In genomic region chr1:12617901-12618660, GRCh38 we compare ENCODE assay signal across 8 cellular contexts. TPM values are rescaled to one million over a fixed set of nuclear protein-coding genes. Genes with fewer than 3 reads are reported as not detected.
DNase-seq lines count a peak whose midpoint lies in the region; ATAC-seq and TF ChIP-seq lines count a peak whose summit lies in the region.

TSS of gene DHRS3 (minus strand) at chr1:12618210. CDS start at chr1:12617348, 862 bp downstream.

- H3K9me3 ChIP-seq in Panc1 (ENCODE audit: control insufficient read depth, insufficient read depth, low read depth, low read length) (no peaks in the 10 kb centered on the region), subcutaneous abdominal adipose tissue (ENCODE audit: control insufficient read depth in 5 of 5, low read length in 5 of 5) (no peaks in the 10 kb centered on the region)

- intact Hi-C loops in Panc1 (cut with micrococcal nuclease; ENCODE audit: unreplicated experiment), result loop anchor here (2.0 kb wide), 1 partner anchor 23 kb away; no protein-coding TSS in a partner anchor

- peaks cover 0 to 7% (median 0%) of the 10 kb centered on the region in 5 donors for H3K27me3 Mint-ChIP-seq in naive thymus-derived CD8-positive, alpha-beta T cell

- POLR2A ChIA-PET in Panc1 (lab: Charles Lee), result interaction anchor here (0.6 kb wide), 2 partner anchors 70 to 287 kb away, joined by 7 to 15 read pairs; no protein-coding TSS in a partner anchor
- POLR2A ChIA-PET in naive thymus-derived CD8-positive, alpha-beta T cell (lab: Charles Lee), result interaction anchor here (0.6 to 10.2 kb wide), 37 partner anchors 9 to 640 kb away, joined by 3 to 269 read pairs (median 4); no protein-coding TSS in a partner anchor

- H3K27ac ChIP-seq in Panc1 (ENCODE audit: low read length), result peak within 1 kb of the TSS; percentile 95
- peak within 1 kb of the TSS; percentile 99 for H3K27ac ChIP-seq in subcutaneous abdominal adipose tissue (ENCODE audit: low read depth, low read length)

- no peaks in the 10 kb centered on the region for H3K9me3 Mint-ChIP-seq in naive thymus-derived CD8-positive, alpha-beta T cell

- H3K4me1 Mint-ChIP-seq in naive thymus-derived CD8-positive, alpha-beta T cell, result peaks cover 34 to 68% (median 57%) of the 10 kb centered on the region in 4 donors

- in situ Hi-C loops in Caki2 (cut with HindIII; ENCODE audit: low pct_unique_long_range_greater_than_20kb, low sequenced_read_pairs) (no loop called here), Panc1 (cut with HindIII; ENCODE audit: low pct_unique_long_range_greater_than_20kb, low sequenced_read_pairs) (no loop called here)

- H3K36me3 ChIP-seq in Panc1 (ENCODE audit: control insufficient read depth, insufficient read depth, low read length) (peaks cover 2% of the 10 kb centered on the region; the same call in 1 of the 2 replicates), subcutaneous abdominal adipose tissue (ENCODE audit: control insufficient read depth in 5 of 5, insufficient read depth in 5 of 5, low read length in 5 of 5) (peaks cover 0 to 5% (median 5%) of the 10 kb centered on the region in 5 donors)

- H3K27me3 ChIP-seq in Panc1 (ENCODE audit: control insufficient read depth, insufficient read depth, low read length) (no peaks in the 10 kb centered on the region), subcutaneous abdominal adipose tissue (ENCODE audit: control insufficient read depth in 5 of 5, insufficient read depth in 4 of 5, low read length in 5 of 5) (no peaks in the 10 kb centered on the region)

- H3K4me3 Mint-ChIP-seq in naive thymus-derived CD8-positive, alpha-beta T cell, result peak within 1 kb of the TSS; percentile 96 to 100 (median 99)

- H3K4me1 ChIP-seq in Panc1 (ENCODE audit: control insufficient read depth, insufficient read depth, low read length) (peaks cover 64% of the 10 kb centered on the region), subcutaneous abdominal adipose tissue (ENCODE audit: control insufficient read depth in 5 of 5, insufficient read depth in 5 of 5, low read length in 5 of 5) (peaks cover 31 to 91% (median 72%) of the 10 kb centered on the region in 5 donors)

- H3K36me3 Mint-ChIP-seq in naive thymus-derived CD8-positive, alpha-beta T cell, result peaks cover 0 to 9% (median 2%) of the 10 kb centered on the region in 3 donors

- H3K27ac Mint-ChIP-seq in naive thymus-derived CD8-positive, alpha-beta T cell, result peak within 1 kb of the TSS; percentile 82 to 99 (median 98)

- CTCF ChIA-PET in Panc1 (lab: Charles Lee), result interaction anchor here (0.5 to 1.4 kb wide), 3 partner anchors 19 to 346 kb away, joined by 3 to 4 read pairs (median 4); no protein-coding TSS in a partner anchor

- peak within 1 kb of the TSS; percentile 73 to 96 (median 91) for H3K9ac ChIP-seq in subcutaneous abdominal adipose tissue (ENCODE audit: low read length in 5 of 5)

- ATAC-seq in HG03442 (IDR thresholded peaks at IDR 0.05; ENCODE audit: unreplicated experiment) (peak; percentile 41), Panc1 (peak; percentile 77)
- ATAC-seq in naive thymus-derived CD8-positive, alpha-beta T cell, result peak; percentile 51 to 68

- TF ChIP-seq CTCF in Panc1 (IDR thresholded peaks at IDR 0.05), result no peak

- BruUV-seq in Panc1 (replicated peaks; lab: Mats Ljungman, UMichigan), result no TSS peak

- DNase-seq in Caki2 (ENCODE audit: low read depth), result peak; percentile 96
- no peak for DNase-seq in Panc1 (ENCODE audit: low read depth, low spot score)
- DNase-seq in activated effector memory CD4-positive, alpha-beta T cell treated with anti-CD3 and anti-CD28 coated beads, Interleukin-2, amount 50 U/mL, for 16 hours, result peak; percentile 87
- peak; percentile 75 for DNase-seq in fibroblast of peridontal ligament (ENCODE audit: extremely low read depth)
- DNase-seq in naive thymus-derived CD8-positive, alpha-beta T cell, result peak; percentile 58 to 87 (median 77)
- DNase-seq in cerebellar nuclear complex (lab: John Stamatoyannopoulos, UW), result no peak

- H3K4me3 ChIP-seq in Panc1 (ENCODE audit: low read depth in 2 of 2, low read length in 2 of 2) (peak within 1 kb of the TSS; percentile 92 to 95), subcutaneous abdominal adipose tissue (ENCODE audit: low read depth in 1 of 5, low read length in 5 of 5) (peak within 1 kb of the TSS; percentile 85 to 95 (median 90))

RNA-seq across cellular contexts. Expression of gene DHRS3, which starts in this region (rescaled TPM):
- 489 and 550 TPM in 2 replicates for total RNA-seq in Caki2 (2014; rRNA removed; shearing (Covaris generic); ENCODE audit: low replicate concordance)
- total RNA-seq in Panc1 (2021; ENCODE audit: unreplicated experiment), result 113 TPM
- 143 TPM for polyA plus RNA-seq in Panc1 (2012; ENCODE audit: insufficient read length)
- 10 to 100 TPM; 86.4 to 91.0 TPM for total RNA-seq in naive thymus-derived CD8-positive, alpha-beta T cell
- polyA plus RNA-seq in naive thymus-derived CD8-positive, alpha-beta T cell, result 10 to 100 TPM; 17.7 to 31.0 (median 20.4) TPM

Comparison
In these comparisons a context has a peak if more than half of its experiments do, and no peak if none do; other contexts are left out.
1. DNase-seq: peak in Caki2 (single experiment), activated effector memory CD4-positive, alpha-beta T cell treated with anti-CD3 and anti-CD28 coated beads, Interleukin-2, amount 50 U/mL, for 16 hours (single experiment), fibroblast of peridontal ligament (single experiment) and naive thymus-derived CD8-positive, alpha-beta T cell (10 of 10); none in Panc1 (single experiment) and cerebellar nuclear complex (0 of 2).
2. Peak in every context shown above with its lines, with median percentiles within 50 percentile points of each other: ATAC-seq.